Comparison of ENCODE assay signal across 9 cellular contexts in the genomic region with DNA sequence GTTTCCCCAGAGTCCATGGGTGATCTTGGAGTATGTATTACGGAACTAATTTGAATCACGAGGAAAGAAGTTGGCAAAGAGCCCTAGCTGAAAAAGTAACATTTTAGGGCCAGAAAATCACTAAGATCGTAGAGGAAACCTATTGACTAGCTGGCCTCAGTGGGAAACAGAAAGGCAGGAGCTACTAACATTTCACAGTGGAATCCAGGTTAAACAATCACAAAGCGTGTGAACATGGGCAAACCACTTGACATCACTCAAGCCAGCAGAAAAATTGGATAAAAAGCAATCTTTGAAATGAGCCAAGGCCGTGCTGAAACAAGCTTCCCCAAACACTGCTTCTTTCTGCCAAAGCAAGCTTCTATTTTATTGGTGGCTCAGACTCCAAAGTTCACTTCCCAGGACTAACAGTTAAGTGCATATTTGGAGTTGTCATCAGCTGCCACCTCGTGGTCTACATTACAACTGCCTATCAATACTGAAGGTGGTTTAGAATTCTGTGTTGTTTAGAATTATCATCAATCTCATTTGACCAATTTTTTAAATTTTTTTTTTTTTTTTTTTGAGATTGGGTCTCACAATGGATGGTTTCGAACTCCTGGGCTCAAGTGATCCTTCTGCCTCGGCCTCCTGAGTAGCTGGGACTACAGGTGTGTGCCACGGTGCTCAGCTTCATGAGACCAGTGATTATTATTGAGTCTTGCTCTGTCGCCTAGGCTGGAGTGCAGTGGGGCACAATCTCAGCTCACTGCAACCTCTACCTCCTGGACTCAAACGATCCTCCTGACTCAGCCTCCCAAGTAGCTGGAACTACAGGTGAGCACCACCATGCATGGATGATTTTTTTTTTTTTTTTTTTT. TPM values are rescaled to one million over a fixed set of nuclear protein-coding genes. Genes with fewer than 3 reads are reported as not detected.
A peak's percentile ranks its signal among the peaks of the same experiment; 100 is the strongest.
DNase-seq lines count a peak whose midpoint lies in the region; ATAC-seq and TF ChIP-seq lines count a peak whose summit lies in the region.
"Had no signal": no experiment of that assay in that cellular context is flagged by ENCODE, and none has a peak within 500 bp of the region (broad histone marks: within the 10 kb centered on the region; RNA-seq: fewer than 3 reads in every experiment).

No MANE protein-coding gene starts in this region.

- H3K9me3 ChIP-seq in CD4-positive, CD25-positive, alpha-beta regulatory T cell (ENCODE audit: control insufficient read depth in 2 of 2, low read length in 2 of 2) = no peaks in the 10 kb centered on the region
- H3K9me3 ChIP-seq in HCT116 (ENCODE audit: control insufficient read depth in 1 of 2, insufficient read depth in 1 of 2, low read depth in 1 of 2, low read length in 2 of 2) = no peaks in the 10 kb centered on the region
- H3K9me3 ChIP-seq in PC-9 (ENCODE audit: insufficient read depth, low read depth) = no peaks in the 10 kb centered on the region
- H3K9me3 ChIP-seq: SJCRH30 had no signal

- ATAC-seq in CD4-positive, CD25-positive, alpha-beta regulatory T cell (ENCODE audit: low read depth in 2 of 2) = peak; percentile 61 to 63
- ATAC-seq in HCT116 = peak; percentile 65
- peak; percentile 93 for ATAC-seq in Right ventricle myocardium superior (ENCODE audit: poor library complexity)
- ATAC-seq in HG03108 (IDR thresholded peaks at IDR 0.05; ENCODE audit: unreplicated experiment) = no peak
- ATAC-seq in HG03175 (IDR thresholded peaks at IDR 0.05; ENCODE audit: unreplicated experiment) = no peak

- no TSS peak for BruUV-seq in HCT116 (replicated peaks; lab: Mats Ljungman, UMichigan)
- BruUV-seq in PC-9 (replicated peaks; lab: Mats Ljungman, UMichigan) = no TSS peak

- intact Hi-C loops in HCT116 (cut with micrococcal nuclease) (loop anchor here (1.0 kb wide), 3 partner anchors 166 to 251 kb away; a partner anchor contains a TSS), PC-9 (cut with micrococcal nuclease; ENCODE audit: unreplicated experiment) (loop anchor here (1.0 to 5.0 kb wide), 5 partner anchors 166 to 727 kb away; a partner anchor contains a TSS), Right ventricle myocardium superior (cut with DNase I) (loop anchor here (2.0 to 5.0 kb wide), 2 partner anchors 166 to 218 kb away; a partner anchor contains a TSS)

- peaks cover 21% of the 10 kb centered on the region for H3K79me2 ChIP-seq in HCT116 (ENCODE audit: insufficient read depth, low read length)
- H3K79me2 ChIP-seq in PC-9 (ENCODE audit: low read depth) = peaks cover 7% of the 10 kb centered on the region; the same call in 1 of the 2 replicates

- no peak overlapping the region for H3K4me3 ChIP-seq in CD4-positive, CD25-positive, alpha-beta regulatory T cell (ENCODE audit: low read depth, low read length)
- H3K4me3 ChIP-seq in HCT116 (replicated peaks in 1 of 2; ENCODE audit: low read depth in 1 of 2, low read length in 2 of 2) (no peak overlapping the region), PC-9 (no peak overlapping the region)
- H3K4me3 ChIP-seq: SJCRH30 had no signal

- H3K4me1 ChIP-seq in CD4-positive, CD25-positive, alpha-beta regulatory T cell (ENCODE audit: control insufficient read depth, insufficient read depth, low read length, poor library complexity, severe bottlenecking) = no peaks in the 10 kb centered on the region
- H3K4me1 ChIP-seq in HCT116 (ENCODE audit: control insufficient read depth in 1 of 2, insufficient read depth in 2 of 2, low read length in 2 of 2) (peaks cover 9 to 34% of the 10 kb centered on the region in 2 experiments), PC-9 (replicated peaks; ENCODE audit: insufficient read depth) (no peaks in the 10 kb centered on the region)
- H3K4me1 ChIP-seq: SJCRH30 had no signal

- TF ChIP-seq POLR2A in HCT116 (IDR thresholded peaks at IDR 0.05; ENCODE audit: borderline replicate concordance, extremely low read depth, insufficient read depth, insufficient read length) = no peak

- no peaks in the 10 kb centered on the region for H3K27me3 ChIP-seq in CD4-positive, CD25-positive, alpha-beta regulatory T cell (ENCODE audit: control insufficient read depth, insufficient read depth, low read length)
- H3K27me3 ChIP-seq in HCT116 (ENCODE audit: insufficient read depth, low read length) = no peaks in the 10 kb centered on the region
- no peaks in the 10 kb centered on the region for H3K27me3 ChIP-seq in PC-9 (ENCODE audit: insufficient read depth, low read depth)
- H3K27me3 ChIP-seq: SJCRH30 had no signal

- POLR2A ChIA-PET in HCT116 (lab: Charles Lee) = interaction anchor here (0.7 to 4.7 kb wide), 10 partner anchors 10 to 219 kb away, joined by 3 to 38 read pairs (median 4); a partner anchor contains a TSS
- POLR2A ChIA-PET in PC-9 (lab: Charles Lee; ENCODE audit: unreplicated experiment) = interaction anchor here (0.6 kb wide), 1 partner anchor 216 kb away, joined by 5 read pairs; no protein-coding TSS in a partner anchor

- no peak overlapping the region for H3K27ac ChIP-seq in CD4-positive, CD25-positive, alpha-beta regulatory T cell (ENCODE audit: insufficient read depth, low read length, poor library complexity, severe bottlenecking)
- H3K27ac ChIP-seq in HCT116 (ENCODE audit: low read depth, low read length) (no peak overlapping the region), PC-9 (no peak overlapping the region)
- H3K27ac ChIP-seq: SJCRH30 had no signal

- H3K36me3 ChIP-seq in CD4-positive, CD25-positive, alpha-beta regulatory T cell (ENCODE audit: control insufficient read depth, insufficient read depth, low read length) = peaks cover 42% of the 10 kb centered on the region
- peaks cover 20 to 38% of the 10 kb centered on the region in 2 experiments; a peak in 3 of 4 replicates for H3K36me3 ChIP-seq in HCT116 (ENCODE audit: control insufficient read depth in 1 of 2, insufficient read depth in 2 of 2, low read length in 2 of 2)
- peaks cover 24% of the 10 kb centered on the region for H3K36me3 ChIP-seq in PC-9 (ENCODE audit: low read depth)

- H2AFZ ChIP-seq in HCT116 (ENCODE audit: low read depth, low read length, poor library complexity, severe bottlenecking) (no peak overlapping the region), PC-9 (no peak overlapping the region)

- peaks cover 74% of the 10 kb centered on the region for H3F3A ChIP-seq in PC-9 (ENCODE audit: insufficient read depth, low read depth)

- CTCF ChIA-PET in HCT116 (lab: Charles Lee) (interaction anchor here (0.7 to 4.4 kb wide), 13 partner anchors 11 to 724 kb away, joined by 3 to 69 read pairs (median 5); a partner anchor contains a TSS), PC-9 (lab: Charles Lee) (interaction anchor here (0.6 to 1.8 kb wide), 13 partner anchors 14 to 725 kb away, joined by 3 to 29 read pairs (median 6); a partner anchor contains a TSS)

- no peak overlapping the region for H3K4me3 Mint-ChIP-seq in CD4-positive, CD25-positive, alpha-beta regulatory T cell
- H3K4me3 Mint-ChIP-seq in progenitor cell of endocrine pancreas (ENCODE audit: low read depth) = no peak overlapping the region

- RAD21 ChIA-PET in HCT116 (lab: Charles Lee; ENCODE audit: low non-redundant PET in 1 of 2, low total read pairs in 2 of 2, uncharacterized antibody in 2 of 2, unreplicated experiment in 2 of 2) = interaction anchor here (0.7 to 1.6 kb wide), 7 partner anchors 11 to 254 kb away, joined by 3 to 6 read pairs (median 3); a partner anchor contains a TSS

- H3K9me3 Mint-ChIP-seq in CD4-positive, CD25-positive, alpha-beta regulatory T cell = no peaks in the 10 kb centered on the region
- no peaks in the 10 kb centered on the region for H3K9me3 Mint-ChIP-seq in progenitor cell of endocrine pancreas (ENCODE audit: low read depth)

- H3K9me2 ChIP-seq in HCT116 (ENCODE audit: insufficient read depth) = no peaks in the 10 kb centered on the region
- H3K9me2 ChIP-seq in PC-9 (ENCODE audit: insufficient read depth) = no peaks in the 10 kb centered on the region

- DNase-seq in CD4-positive, CD25-positive, alpha-beta regulatory T cell = peak; percentile 27 to 73 (median 57)
- DNase-seq in HCT116 (ENCODE audit: low read depth, low spot score) = peak; percentile 38
- DNase-seq in PC-9 = peak in 1 of 2 experiments; percentile 60
- DNase-seq in amniotic epithelial cell (ENCODE audit: low read depth) = peak; percentile 36
- no peak for DNase-seq in Right ventricle myocardium superior
- no peak for DNase-seq in progenitor cell of endocrine pancreas (ENCODE audit: low spot score, unreplicated experiment)

- TF ChIP-seq CTCF in HCT116 (IDR thresholded peaks at IDR 0.05 in 2 of 3, conservative IDR thresholded peaks at IDR 0.05 in 1 of 3; ENCODE audit: borderline replicate concordance in 1 of 3, insufficient read depth in 1 of 3, low read depth in 2 of 3, low read length in 2 of 3) (peak; percentile 48 to 70 (median 49)), PC-9 (conservative IDR thresholded peaks at IDR 0.05) (peak; percentile 54), progenitor cell of endocrine pancreas (IDR thresholded peaks at IDR 0.05; ENCODE audit: unreplicated experiment) (peak; percentile 67)

- H3K4me2 ChIP-seq in HCT116 (ENCODE audit: low read length) (no peak overlapping the region), PC-9 (no peak overlapping the region)

- H3K36me3 Mint-ChIP-seq in CD4-positive, CD25-positive, alpha-beta regulatory T cell = peaks cover 20% of the 10 kb centered on the region
- H3K36me3 Mint-ChIP-seq in progenitor cell of endocrine pancreas (ENCODE audit: insufficient read depth) = peaks cover 22% of the 10 kb centered on the region

- no peak overlapping the region for H3K9ac ChIP-seq in HCT116 (ENCODE audit: low read length)

- peaks cover 0 to 15% (median 8%) of the 10 kb centered on the region in 4 donors for H3K4me1 Mint-ChIP-seq in CD4-positive, CD25-positive, alpha-beta regulatory T cell
- H3K4me1 Mint-ChIP-seq in progenitor cell of endocrine pancreas (ENCODE audit: low read depth) = peaks cover 6% of the 10 kb centered on the region

- H3K27ac Mint-ChIP-seq in CD4-positive, CD25-positive, alpha-beta regulatory T cell = peak overlapping the region in 2 of 3 donors; percentile 15 to 89
- H3K27ac Mint-ChIP-seq in progenitor cell of endocrine pancreas = no peak overlapping the region

- H3K27me3 Mint-ChIP-seq in CD4-positive, CD25-positive, alpha-beta regulatory T cell = no peaks in the 10 kb centered on the region
- H3K27me3 Mint-ChIP-seq in progenitor cell of endocrine pancreas = no peaks in the 10 kb centered on the region

- peak; percentile 82 for TF ChIP-seq RAD21 in HCT116 (IDR thresholded peaks at IDR 0.05; ENCODE audit: low read depth)

- peaks cover 18% of the 10 kb centered on the region; the same call in 1 of the 2 replicates for H4K20me1 ChIP-seq in HCT116 (ENCODE audit: insufficient read depth)
- peaks cover 52% of the 10 kb centered on the region for H4K20me1 ChIP-seq in PC-9 (ENCODE audit: insufficient read depth)

RNA-seq across cellular contexts. Expression of a gene that starts 10.6 kb away (rescaled TPM):
- total RNA-seq in CD4-positive, CD25-positive, alpha-beta regulatory T cell = 1,546 TPM
- polyA plus RNA-seq in CD4-positive, CD25-positive, alpha-beta regulatory T cell = 1,000 to 10,000 TPM; 1,432 to 2,034 (median 1,717) TPM
- total RNA-seq in HCT116 (2021; ENCODE audit: unreplicated experiment) = 1,863 TPM
- 3,637 and 4,200 TPM in 2 replicates for polyA plus RNA-seq in HCT116 (2012)
- total RNA-seq in PC-9 (2021) = 1,786 and 2,008 TPM in 2 replicates
- 638 TPM for total RNA-seq in Right ventricle myocardium superior
- total RNA-seq in progenitor cell of endocrine pancreas = 1,118 and 1,174 TPM in 2 replicates

RNA-seq across cellular contexts. Expression of a gene that starts 22.8 kb away (rescaled TPM):
- total RNA-seq in CD4-positive, CD25-positive, alpha-beta regulatory T cell = 22.4 TPM
- polyA plus RNA-seq in CD4-positive, CD25-positive, alpha-beta regulatory T cell = 10 to 100 TPM in 1 of 4 donors, 1 to 10 TPM in 3; 8.5 to 10.1 (median 9.8) TPM
- total RNA-seq in HCT116 (2021; ENCODE audit: unreplicated experiment) (25.2 TPM), PC-9 (2021) (16.8 and 19.1 TPM in 2 replicates), Right ventricle myocardium superior (49.6 TPM), progenitor cell of endocrine pancreas (20.6 and 23.4 TPM in 2 replicates)
- polyA plus RNA-seq in HCT116 (2012) = 5.7 and 7.7 TPM in 2 replicates

RNA-seq across cellular contexts. Expression of a gene that starts 50.6 kb away (rescaled TPM):
- 1.7 TPM for total RNA-seq in CD4-positive, CD25-positive, alpha-beta regulatory T cell
- polyA plus RNA-seq in CD4-positive, CD25-positive, alpha-beta regulatory T cell = under 1 TPM; 0.14 to 0.81 (median 0.27) TPM
- 5.0 TPM for total RNA-seq in HCT116 (2021; ENCODE audit: unreplicated experiment)
- polyA plus RNA-seq in HCT116 (2012) = 2.9 and 4.1 TPM in 2 replicates
- 5.0 and 6.4 TPM in 2 replicates for total RNA-seq in PC-9 (2021)
- 11.3 TPM for total RNA-seq in Right ventricle myocardium superior
- total RNA-seq in progenitor cell of endocrine pancreas = 0.72 and 0.89 TPM in 2 replicates
- total RNA-seq: SJCRH30 had no signal

Comparison
In these comparisons a context has a peak if more than half of its experiments do, and no peak if none do; other contexts are left out.
1. ATAC-seq: peak in CD4-positive, CD25-positive, alpha-beta regulatory T cell (2 of 2), HCT116 (single experiment) and Right ventricle myocardium superior (single experiment); none in HG03108 (single experiment) and HG03175 (single experiment).
2. DNase-seq: peak in CD4-positive, CD25-positive, alpha-beta regulatory T cell (3 of 3), HCT116 (single experiment) and amniotic epithelial cell (single experiment); none in Right ventricle myocardium superior (single experiment) and progenitor cell of endocrine pancreas (single experiment).
3. Peak in every context shown above with its lines, with median percentiles within 50 percentile points of each other: CTCF ChIP-seq.